In the genomic region with DNA sequence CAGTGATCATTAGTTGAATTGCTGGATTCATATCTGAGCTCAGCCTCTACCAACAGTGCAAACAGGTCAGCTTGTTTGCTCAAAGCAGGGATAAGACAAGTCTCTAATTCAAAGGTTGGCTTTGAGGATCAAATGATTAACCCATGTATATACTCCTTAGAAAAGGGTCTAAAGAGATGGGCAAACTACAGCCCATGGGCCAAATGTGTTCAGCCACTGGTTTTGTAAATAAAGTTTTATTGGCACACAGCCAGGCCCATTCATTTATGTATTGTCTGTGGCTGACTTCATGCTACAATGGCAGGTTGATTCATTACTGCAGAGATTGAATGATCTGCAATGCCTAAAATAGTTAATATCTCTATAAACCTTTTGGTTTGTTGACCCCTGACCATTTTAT, we compare ENCODE assay signal across 39 cellular contexts. TPM values are rescaled to one million over a fixed set of nuclear protein-coding genes. Genes with fewer than 3 reads are reported as not detected.
"Had no signal": no experiment of that assay in that cellular context is flagged by ENCODE, and none has a peak within 500 bp of the region (broad histone marks: within the 10 kb centered on the region; RNA-seq: fewer than 3 reads in every experiment).

No MANE protein-coding gene starts in this region.

- H3K27ac ChIP-seq: adrenal gland, brain microvascular endothelial cell, breast epithelium had no signal

- H3K27me3 ChIP-seq: adrenal gland, body of pancreas, brain microvascular endothelial cell, breast epithelium had no signal

- H3K9me3 Mint-ChIP-seq: activated B cell treated with CpG ODN at 0.5 μM for 24 hours; activated CD4-positive, alpha-beta memory T cell treated with anti-CD3 and anti-CD28 coated beads for 36 hours; activated CD4-positive, alpha-beta T cell treated with anti-CD3 and anti-CD28 coated beads, Interleukin-2, amount 10 ng/mL, durations not matched to agents 24 days and 14 days; activated CD8-positive, alpha-beta T cell treated with anti-CD3 and anti-CD28 coated beads for 36 hours; activated naive CD4-positive, alpha-beta T cell treated with anti-CD3 and anti-CD28 coated beads for 36 hours; activated naive CD8-positive, alpha-beta T cell treated with anti-CD3 and anti-CD28 coated beads for 36 hours; activated T-cell treated with anti-CD3 and anti-CD28 coated beads, Interleukin-2, amount 50 U/mL, for 4 hours; activated T-cell treated with anti-CD3 and anti-CD28 coated beads, Interleukin-2, amount 50 U/mL, for 72 hours; activated T-helper 1 cell treated with anti-CD3 and anti-CD28 coated beads, Interleukin-12 subunit alpha, Interleukin-12 subunit beta, Interleukin-2, Interleukin-4 antibody, amounts not matched to agents 30 ng/mL and 10 ng/mL and 1 ng/mL, durations not matched to agents 14 hours and 24 hours and 36 hours; T-helper 1 cell treated with Interleukin-12 subunit alpha and Interleukin-12 subunit beta and Interleukin-4 antibody, amounts not matched to agents 30 μg/mL and 1 μg/mL, for 36 hours; T-helper 2 cell treated with Interferon-gamma antibody and Interleukin-4, amounts not matched to agents 5 μg/mL and 100 μg/mL, for 36 hours had no signal

- H3K4me1 Mint-ChIP-seq: activated B cell treated with CpG ODN at 0.5 μM for 24 hours; activated CD4-positive, alpha-beta T cell treated with anti-CD3 and anti-CD28 coated beads, Interleukin-2, amount 10 ng/mL, durations not matched to agents 24 days and 14 days; activated naive CD8-positive, alpha-beta T cell treated with anti-CD3 and anti-CD28 coated beads for 36 hours; activated T-helper 17 cell treated with anti-CD3 and anti-CD28 coated beads, Interleukin-2, amount 50 U/mL, for 72 hours had no signal

- DNase-seq: activated B cell treated with CpG ODN at 0.5 μM for 24 hours; activated CD4-positive, alpha-beta memory T cell treated with anti-CD3 and anti-CD28 coated beads for 36 hours; activated CD4-positive, alpha-beta T cell treated with anti-CD3 and anti-CD28 coated beads for 4 hours; activated CD4-positive, alpha-beta T cell treated with anti-CD3 and anti-CD28 coated beads, Interleukin-2, amount 10 ng/mL, durations not matched to agents 24 days and 14 days; activated CD4-positive, alpha-beta T cell treated with anti-CD3 and anti-CD28 coated beads, Interleukin-2, amount 50 U/mL, for 1 hour; activated CD4-positive, alpha-beta T cell treated with anti-CD3 and anti-CD28 coated beads, Interleukin-2, amount 50 U/mL, for 4 hours; activated CD4-positive, CD25-positive, alpha-beta regulatory T cell treated with anti-CD3 and anti-CD28 coated beads, Interleukin-2, amount 50 U/mL, for 72 hours; activated CD8-positive, alpha-beta memory T cell treated with anti-CD3 and anti-CD28 coated beads, Interleukin-2, amount 50 U/mL, for 4 hours; activated CD8-positive, alpha-beta T cell treated with anti-CD3 and anti-CD28 coated beads for 36 hours; activated effector memory CD4-positive, alpha-beta T cell treated with anti-CD3 and anti-CD28 coated beads, Interleukin-2, amount 50 U/mL, for 16 hours; activated gamma-delta T cell treated with Interleukin-2 at 50 U/mL for 16 hours; activated naive CD4-positive, alpha-beta T cell; activated naive CD4-positive, alpha-beta T cell treated with anti-CD3 and anti-CD28 coated beads for 36 hours; activated naive CD4-positive, alpha-beta T cell treated with anti-CD3 and anti-CD28 coated beads, Interleukin-2, amount 50 U/mL, for 16 hours; activated naive CD8-positive, alpha-beta T cell treated with anti-CD3 and anti-CD28 coated beads for 36 hours; activated T-cell treated with anti-CD3 and anti-CD28 coated beads for 4 hours; activated T-cell treated with anti-CD3 and anti-CD28 coated beads, Interleukin-2, amount 50 U/mL, for 1 hour; activated T-cell treated with anti-CD3 and anti-CD28 coated beads, Interleukin-2, amount 50 U/mL, for 4 hours; activated T-cell treated with anti-CD3 and anti-CD28 coated beads, Interleukin-2, amount 50 U/mL, for 72 hours; adrenal gland; amniotic stem cell; aorta; body of pancreas; brain microvascular endothelial cell; central memory CD4-positive, alpha-beta T cell; T-helper 1 cell; T-helper 2 cell; T-helper 9 cell had no signal

- H3K4me3 Mint-ChIP-seq: activated B cell treated with CpG ODN at 0.5 μM for 24 hours; activated CD4-positive, alpha-beta memory T cell treated with anti-CD3 and anti-CD28 coated beads for 36 hours; activated CD4-positive, alpha-beta T cell treated with anti-CD3 and anti-CD28 coated beads, Interleukin-2, amount 10 ng/mL, durations not matched to agents 24 days and 14 days; activated CD8-positive, alpha-beta T cell treated with anti-CD3 and anti-CD28 coated beads for 36 hours; activated naive CD4-positive, alpha-beta T cell treated with anti-CD3 and anti-CD28 coated beads for 36 hours; activated naive CD8-positive, alpha-beta T cell treated with anti-CD3 and anti-CD28 coated beads for 36 hours; activated T-cell treated with anti-CD3 and anti-CD28 coated beads, Interleukin-2, amount 50 U/mL, for 4 hours; activated T-cell treated with anti-CD3 and anti-CD28 coated beads, Interleukin-2, amount 50 U/mL, for 72 hours; activated T-helper 1 cell treated with anti-CD3 and anti-CD28 coated beads, Interleukin-12 subunit alpha, Interleukin-12 subunit beta, Interleukin-2, Interleukin-4 antibody, amounts not matched to agents 30 ng/mL and 10 ng/mL and 1 ng/mL, durations not matched to agents 14 hours and 24 hours and 36 hours; activated T-helper 17 cell treated with anti-CD3 and anti-CD28 coated beads, Interleukin-2, amount 50 U/mL, for 72 hours; T-helper 1 cell treated with Interleukin-12 subunit alpha and Interleukin-12 subunit beta and Interleukin-4 antibody, amounts not matched to agents 30 μg/mL and 1 μg/mL, for 36 hours; T-helper 2 cell treated with Interferon-gamma antibody and Interleukin-4, amounts not matched to agents 5 μg/mL and 100 μg/mL, for 36 hours had no signal

- FAIRE-seq: astrocyte, TTC549 had no signal

- H3K4me1 ChIP-seq: adrenal gland, breast epithelium had no signal

- ATAC-seq: activated CD8-positive, alpha-beta T cell treated with anti-CD3 and anti-CD28 coated beads for 36 hours; activated naive CD4-positive, alpha-beta T cell treated with anti-CD3 and anti-CD28 coated beads, Interleukin-2, amount 50 U/mL, for 72 hours; activated T-cell treated with anti-CD3 and anti-CD28 coated beads, Interleukin-2, amount 50 U/mL, for 4 hours; activated T-cell treated with anti-CD3 and anti-CD28 coated beads, Interleukin-2, amount 50 U/mL, for 72 hours; activated T-helper 17 cell treated with anti-CD3 and anti-CD28 coated beads, Interleukin-2, amount 50 U/mL, for 72 hours; body of pancreas had no signal

- H3K9me3 ChIP-seq: adrenal gland, body of pancreas, breast epithelium had no signal

- H3K36me3 Mint-ChIP-seq: activated CD4-positive, alpha-beta memory T cell treated with anti-CD3 and anti-CD28 coated beads for 36 hours; activated naive CD4-positive, alpha-beta T cell treated with anti-CD3 and anti-CD28 coated beads, Interleukin-2, amount 50 U/mL, for 72 hours; activated naive CD8-positive, alpha-beta T cell treated with anti-CD3 and anti-CD28 coated beads for 36 hours had no signal

- H3K4me3 ChIP-seq: adrenal gland, body of pancreas, breast epithelium had no signal

- H3K27ac Mint-ChIP-seq: activated B cell treated with CpG ODN at 0.5 μM for 24 hours; activated CD4-positive, alpha-beta memory T cell treated with anti-CD3 and anti-CD28 coated beads for 36 hours; activated CD4-positive, alpha-beta T cell treated with anti-CD3 and anti-CD28 coated beads, Interleukin-2, amount 10 ng/mL, durations not matched to agents 24 days and 14 days; activated CD8-positive, alpha-beta T cell treated with anti-CD3 and anti-CD28 coated beads for 36 hours; activated naive CD4-positive, alpha-beta T cell treated with anti-CD3 and anti-CD28 coated beads for 36 hours; activated naive CD4-positive, alpha-beta T cell treated with anti-CD3 and anti-CD28 coated beads, Interleukin-2, amount 50 U/mL, for 72 hours; activated naive CD8-positive, alpha-beta T cell treated with anti-CD3 and anti-CD28 coated beads for 36 hours; activated T-cell treated with anti-CD3 and anti-CD28 coated beads, Interleukin-2, amount 50 U/mL, for 72 hours; activated T-helper 1 cell treated with anti-CD3 and anti-CD28 coated beads, Interleukin-12 subunit alpha, Interleukin-12 subunit beta, Interleukin-2, Interleukin-4 antibody, amounts not matched to agents 30 ng/mL and 10 ng/mL and 1 ng/mL, durations not matched to agents 14 hours and 24 hours and 36 hours; activated T-helper 17 cell treated with anti-CD3 and anti-CD28 coated beads, Interleukin-2, amount 50 U/mL, for 72 hours; T-helper 1 cell treated with Interleukin-12 subunit alpha and Interleukin-12 subunit beta and Interleukin-4 antibody, amounts not matched to agents 30 μg/mL and 1 μg/mL, for 36 hours; T-helper 2 cell treated with Interferon-gamma antibody and Interleukin-4, amounts not matched to agents 5 μg/mL and 100 μg/mL, for 36 hours had no signal

- H3K36me3 ChIP-seq: adrenal gland, brain microvascular endothelial cell, breast epithelium had no signal

- H3K27me3 Mint-ChIP-seq: activated B cell treated with CpG ODN at 0.5 μM for 24 hours had no signal

RNA-seq across cellular contexts. Expression of gene SERPINA4, which starts 3.1 kb away (rescaled TPM):
- total RNA-seq: activated B cell treated with CpG ODN at 0.5 μM for 24 hours; activated CD4-positive, alpha-beta memory T cell treated with anti-CD3 and anti-CD28 coated beads for 36 hours; activated CD4-positive, alpha-beta T cell treated with anti-CD3 and anti-CD28 coated beads, Interleukin-2, amount 10 ng/mL, durations not matched to agents 24 days and 14 days; activated CD8-positive, alpha-beta memory T cell treated with anti-CD3 and anti-CD28 coated beads for 36 hours; activated CD8-positive, alpha-beta T cell treated with anti-CD3 and anti-CD28 coated beads for 36 hours; activated naive CD4-positive, alpha-beta T cell treated with anti-CD3 and anti-CD28 coated beads for 36 hours; activated naive CD4-positive, alpha-beta T cell treated with anti-CD3 and anti-CD28 coated beads, Interleukin-2, amount 50 U/mL, for 72 hours; activated naive CD8-positive, alpha-beta T cell treated with anti-CD3 and anti-CD28 coated beads for 36 hours; activated T-cell treated with anti-CD3 and anti-CD28 coated beads, Interleukin-2, amount 50 U/mL, for 4 hours; activated T-cell treated with anti-CD3 and anti-CD28 coated beads, Interleukin-2, amount 50 U/mL, for 72 hours; activated T-helper 1 cell treated with anti-CD3 and anti-CD28 coated beads, Interleukin-12 subunit alpha, Interleukin-12 subunit beta, Interleukin-2, Interleukin-4 antibody, amounts not matched to agents 30 ng/mL and 10 ng/mL and 1 ng/mL, durations not matched to agents 14 hours and 24 hours and 36 hours; activated T-helper 17 cell treated with anti-CD3 and anti-CD28 coated beads, Interleukin-2, amount 50 U/mL, for 72 hours; aorta; astrocyte; breast epithelium; cardiac septum; cerebellum had no signal
- polyA plus RNA-seq: adrenal gland, aorta had no signal

RNA-seq across cellular contexts. Expression of gene SERPINA5, which starts 16.8 kb away (rescaled TPM):
- total RNA-seq: activated B cell treated with CpG ODN at 0.5 μM for 24 hours; activated CD4-positive, alpha-beta memory T cell treated with anti-CD3 and anti-CD28 coated beads for 36 hours; activated CD4-positive, alpha-beta T cell treated with anti-CD3 and anti-CD28 coated beads, Interleukin-2, amount 10 ng/mL, durations not matched to agents 24 days and 14 days; activated CD8-positive, alpha-beta memory T cell treated with anti-CD3 and anti-CD28 coated beads for 36 hours; activated CD8-positive, alpha-beta T cell treated with anti-CD3 and anti-CD28 coated beads for 36 hours; activated naive CD4-positive, alpha-beta T cell treated with anti-CD3 and anti-CD28 coated beads for 36 hours; activated naive CD4-positive, alpha-beta T cell treated with anti-CD3 and anti-CD28 coated beads, Interleukin-2, amount 50 U/mL, for 72 hours; activated naive CD8-positive, alpha-beta T cell treated with anti-CD3 and anti-CD28 coated beads for 36 hours; activated T-cell treated with anti-CD3 and anti-CD28 coated beads, Interleukin-2, amount 50 U/mL, for 72 hours; activated T-helper 1 cell treated with anti-CD3 and anti-CD28 coated beads, Interleukin-12 subunit alpha, Interleukin-12 subunit beta, Interleukin-2, Interleukin-4 antibody, amounts not matched to agents 30 ng/mL and 10 ng/mL and 1 ng/mL, durations not matched to agents 14 hours and 24 hours and 36 hours; activated T-helper 17 cell treated with anti-CD3 and anti-CD28 coated beads, Interleukin-2, amount 50 U/mL, for 72 hours had no signal

RNA-seq across cellular contexts. Expression of gene SERPINA3, which starts 47.8 kb away (rescaled TPM):
- total RNA-seq: activated B cell treated with CpG ODN at 0.5 μM for 24 hours; activated CD4-positive, alpha-beta memory T cell treated with anti-CD3 and anti-CD28 coated beads for 36 hours; activated CD4-positive, alpha-beta T cell treated with anti-CD3 and anti-CD28 coated beads, Interleukin-2, amount 10 ng/mL, durations not matched to agents 24 days and 14 days; activated CD8-positive, alpha-beta memory T cell treated with anti-CD3 and anti-CD28 coated beads for 36 hours; activated CD8-positive, alpha-beta T cell treated with anti-CD3 and anti-CD28 coated beads for 36 hours; activated naive CD4-positive, alpha-beta T cell treated with anti-CD3 and anti-CD28 coated beads for 36 hours; activated naive CD4-positive, alpha-beta T cell treated with anti-CD3 and anti-CD28 coated beads, Interleukin-2, amount 50 U/mL, for 72 hours; activated naive CD8-positive, alpha-beta T cell treated with anti-CD3 and anti-CD28 coated beads for 36 hours; activated T-cell treated with anti-CD3 and anti-CD28 coated beads, Interleukin-2, amount 50 U/mL, for 72 hours; activated T-helper 1 cell treated with anti-CD3 and anti-CD28 coated beads, Interleukin-12 subunit alpha, Interleukin-12 subunit beta, Interleukin-2, Interleukin-4 antibody, amounts not matched to agents 30 ng/mL and 10 ng/mL and 1 ng/mL, durations not matched to agents 14 hours and 24 hours and 36 hours; activated T-helper 17 cell treated with anti-CD3 and anti-CD28 coated beads, Interleukin-2, amount 50 U/mL, for 72 hours had no signal

RNA-seq across cellular contexts. Expression of gene SERPINA12, which starts 55.1 kb away (rescaled TPM):
- total RNA-seq: activated B cell treated with CpG ODN at 0.5 μM for 24 hours; activated CD4-positive, alpha-beta memory T cell treated with anti-CD3 and anti-CD28 coated beads for 36 hours; activated CD4-positive, alpha-beta T cell treated with anti-CD3 and anti-CD28 coated beads, Interleukin-2, amount 10 ng/mL, durations not matched to agents 24 days and 14 days; activated CD8-positive, alpha-beta memory T cell treated with anti-CD3 and anti-CD28 coated beads for 36 hours; activated CD8-positive, alpha-beta T cell treated with anti-CD3 and anti-CD28 coated beads for 36 hours; activated naive CD4-positive, alpha-beta T cell treated with anti-CD3 and anti-CD28 coated beads for 36 hours; activated naive CD4-positive, alpha-beta T cell treated with anti-CD3 and anti-CD28 coated beads, Interleukin-2, amount 50 U/mL, for 72 hours; activated naive CD8-positive, alpha-beta T cell treated with anti-CD3 and anti-CD28 coated beads for 36 hours; activated T-cell treated with anti-CD3 and anti-CD28 coated beads, Interleukin-2, amount 50 U/mL, for 4 hours; activated T-cell treated with anti-CD3 and anti-CD28 coated beads, Interleukin-2, amount 50 U/mL, for 72 hours; activated T-helper 1 cell treated with anti-CD3 and anti-CD28 coated beads, Interleukin-12 subunit alpha, Interleukin-12 subunit beta, Interleukin-2, Interleukin-4 antibody, amounts not matched to agents 30 ng/mL and 10 ng/mL and 1 ng/mL, durations not matched to agents 14 hours and 24 hours and 36 hours; activated T-helper 17 cell treated with anti-CD3 and anti-CD28 coated beads, Interleukin-2, amount 50 U/mL, for 72 hours; adrenal gland; aorta; astrocyte; body of pancreas; breast epithelium; cardiac septum; cerebellum had no signal
- polyA plus RNA-seq: adrenal gland, aorta had no signal
